In genomic region chr13:89153941-89154340, GRCh38 we compare ENCODE assay signal across 33 cellular contexts.
"Had no signal": no experiment of that assay in that cellular context is flagged by ENCODE, and none has a peak within 500 bp of the region (broad histone marks: within the 10 kb centered on the region; RNA-seq: fewer than 3 reads in every experiment).

No MANE protein-coding gene starts in this region.

- H3K4me3 ChIP-seq: adrenal gland, body of pancreas, breast epithelium had no signal

- FAIRE-seq: TTC549 had no signal

- H3K27me3 ChIP-seq: adrenal gland, body of pancreas, brain microvascular endothelial cell, breast epithelium had no signal

- H3K27ac ChIP-seq: adrenal gland, body of pancreas, brain microvascular endothelial cell, breast epithelium, VCaP had no signal

- H3K9me3 ChIP-seq: adrenal gland, body of pancreas had no signal

- ATAC-seq: activated CD8-positive, alpha-beta T cell treated with anti-CD3 and anti-CD28 coated beads for 36 hours; activated naive CD4-positive, alpha-beta T cell treated with anti-CD3 and anti-CD28 coated beads, Interleukin-2, amount 50 U/mL, for 72 hours; activated T-cell treated with anti-CD3 and anti-CD28 coated beads, Interleukin-2, amount 50 U/mL, for 4 hours; activated T-cell treated with anti-CD3 and anti-CD28 coated beads, Interleukin-2, amount 50 U/mL, for 72 hours; activated T-helper 17 cell treated with anti-CD3 and anti-CD28 coated beads, Interleukin-2, amount 50 U/mL, for 72 hours; body of pancreas had no signal

- H3K4me1 ChIP-seq: adrenal gland, body of pancreas, breast epithelium had no signal

- H3K36me3 ChIP-seq: adrenal gland, brain microvascular endothelial cell, breast epithelium had no signal

- DNase-seq: activated B cell treated with CpG ODN at 0.5 μM for 24 hours; activated CD4-positive, alpha-beta memory T cell treated with anti-CD3 and anti-CD28 coated beads for 36 hours; activated CD4-positive, alpha-beta T cell treated with anti-CD3 and anti-CD28 coated beads for 4 hours; activated CD4-positive, alpha-beta T cell treated with anti-CD3 and anti-CD28 coated beads, Interleukin-2, amount 10 ng/mL, durations not matched to agents 24 days and 14 days; activated CD4-positive, alpha-beta T cell treated with anti-CD3 and anti-CD28 coated beads, Interleukin-2, amount 50 U/mL, for 1 hour; activated CD4-positive, alpha-beta T cell treated with anti-CD3 and anti-CD28 coated beads, Interleukin-2, amount 50 U/mL, for 4 hours; activated CD4-positive, CD25-positive, alpha-beta regulatory T cell treated with anti-CD3 and anti-CD28 coated beads, Interleukin-2, amount 50 U/mL, for 72 hours; activated CD8-positive, alpha-beta memory T cell treated with anti-CD3 and anti-CD28 coated beads, Interleukin-2, amount 50 U/mL, for 4 hours; activated CD8-positive, alpha-beta T cell treated with anti-CD3 and anti-CD28 coated beads for 36 hours; activated effector memory CD4-positive, alpha-beta T cell treated with anti-CD3 and anti-CD28 coated beads, Interleukin-2, amount 50 U/mL, for 16 hours; activated gamma-delta T cell treated with Interleukin-2 at 50 U/mL for 16 hours; activated naive CD4-positive, alpha-beta T cell; activated naive CD4-positive, alpha-beta T cell treated with anti-CD3 and anti-CD28 coated beads for 36 hours; activated naive CD4-positive, alpha-beta T cell treated with anti-CD3 and anti-CD28 coated beads, Interleukin-2, amount 50 U/mL, for 16 hours; activated naive CD8-positive, alpha-beta T cell treated with anti-CD3 and anti-CD28 coated beads for 36 hours; activated T-cell treated with anti-CD3 and anti-CD28 coated beads for 4 hours; activated T-cell treated with anti-CD3 and anti-CD28 coated beads, Interleukin-2, amount 50 U/mL, for 1 hour; activated T-cell treated with anti-CD3 and anti-CD28 coated beads, Interleukin-2, amount 50 U/mL, for 4 hours; activated T-cell treated with anti-CD3 and anti-CD28 coated beads, Interleukin-2, amount 50 U/mL, for 72 hours; adrenal gland; amniotic stem cell; aorta; body of pancreas; brain microvascular endothelial cell; central memory CD4-positive, alpha-beta T cell; T-helper 1 cell; T-helper 2 cell; T-helper 9 cell had no signal
